ENCODE assay signal across 1 cellular context in genomic region chr2:38376683-38377500, GRCh38.
TF ChIP-seq lines count a peak whose summit lies in the region.

Gene ATL2, minus strand, starts transcription at chr2:38377273. Its CDS starts 13 bp downstream, at chr2:38377260.

TF ChIP-seq in K562, 482 proteins besides CTCF, POLR2A, EP300 and RAD21 (continued from another document):
- TF ChIP-seq NR2C1 (IDR thresholded peaks at IDR 0.05) (no peak; the same call in 1 of the 2 replicates), NR2C1 (tag; IDR thresholded peaks at IDR 0.05) (no peak), ZHX1 (conservative IDR thresholded peaks at IDR 0.05; ENCODE audit: low read length) (0 out of 2 replicates have a peak, but pooled peaks have one; percentile 62), ZNF445 (CRISPR knock-in tag; IDR thresholded peaks at IDR 0.05; ENCODE audit: low read depth) (no peak), SMAD3 (CRISPR knock-in tag; conservative IDR thresholded peaks at IDR 0.05) (no peak), ZBTB2 (IDR thresholded peaks at IDR 0.05) (no peak), ATF3 (IDR thresholded peaks at IDR 0.05) (no peak), ATF3 (CRISPR knock-in tag; conservative IDR thresholded peaks at IDR 0.05) (peak; percentile 47; the same call in 1 of the 2 replicates), ZFPM2 (CRISPR knock-in tag; IDR thresholded peaks at IDR 0.05) (no peak), SREBF2 (CRISPR knock-in tag; IDR thresholded peaks at IDR 0.05) (no peak), NFE2 (IDR thresholded peaks at IDR 0.05; ENCODE audit: low read depth) (0 out of 2 replicates have a peak, but pooled peaks have one; percentile 7), RERE (CRISPR knock-in tag; IDR thresholded peaks at IDR 0.05; ENCODE audit: borderline replicate concordance) (no peak), PHB2 (IDR thresholded peaks at IDR 0.05; ENCODE audit: low read depth) (no peak), MBD2 (IDR thresholded peaks at IDR 0.05; ENCODE audit: borderline replicate concordance, low read depth) (no peak; the same call in 1 of the 2 replicates), PHF21A (IDR thresholded peaks at IDR 0.05; ENCODE audit: borderline replicate concordance, low read depth) (peak; percentile 49; the same call in 1 of the 2 replicates), MYBL2 (IDR thresholded peaks at IDR 0.05; ENCODE audit: low read depth) (peak; percentile 99), MYBL2 (CRISPR knock-in tag; IDR thresholded peaks at IDR 0.05; ENCODE audit: borderline replicate concordance) (peak; percentile 35; the same call in 1 of the 2 replicates), SP2 (IDR thresholded peaks at IDR 0.05; ENCODE audit: extremely low read depth, low read depth, low read length, poor library complexity, severe bottlenecking) (no peak), RFX7 (CRISPR knock-in tag; IDR thresholded peaks at IDR 0.05) (no peak), PRPF4 (IDR thresholded peaks at IDR 0.05; ENCODE audit: insufficient read depth, low read depth, low read length, poor library complexity, severe bottlenecking) (no peak), NR2F6 (CRISPR knock-in tag; IDR thresholded peaks at IDR 0.05) (no peak), ZNF124 (CRISPR knock-in tag; IDR thresholded peaks at IDR 0.05) (no peak), ZNF609 (CRISPR knock-in tag; IDR thresholded peaks at IDR 0.05; ENCODE audit: borderline replicate concordance) (no peak), FOXP1 (CRISPR knock-in tag; IDR thresholded peaks at IDR 0.05) (no peak), SMAD2 (IDR thresholded peaks at IDR 0.05; ENCODE audit: low read depth, low read length) (no peak), TSC22D4 (tag; IDR thresholded peaks at IDR 0.05) (no peak), SMARCA4 (IDR thresholded peaks at IDR 0.05) (no peak; the same call in 1 of the 2 replicates), EP400 (IDR thresholded peaks at IDR 0.05) (peak; percentile 94), POLR2B (IDR thresholded peaks at IDR 0.05; ENCODE audit: low read depth, partially characterized antibody) (peak; percentile 60), NEUROD1 (IDR thresholded peaks at IDR 0.05; ENCODE audit: borderline replicate concordance, low read depth, low read length, partially characterized antibody) (peak; percentile 95), ZNF277 (CRISPR knock-in tag; IDR thresholded peaks at IDR 0.05; ENCODE audit: borderline replicate concordance) (no peak), PHTF2 (CRISPR knock-in tag; IDR thresholded peaks at IDR 0.05) (no peak)
- TF ChIP-seq, protein P1, sequence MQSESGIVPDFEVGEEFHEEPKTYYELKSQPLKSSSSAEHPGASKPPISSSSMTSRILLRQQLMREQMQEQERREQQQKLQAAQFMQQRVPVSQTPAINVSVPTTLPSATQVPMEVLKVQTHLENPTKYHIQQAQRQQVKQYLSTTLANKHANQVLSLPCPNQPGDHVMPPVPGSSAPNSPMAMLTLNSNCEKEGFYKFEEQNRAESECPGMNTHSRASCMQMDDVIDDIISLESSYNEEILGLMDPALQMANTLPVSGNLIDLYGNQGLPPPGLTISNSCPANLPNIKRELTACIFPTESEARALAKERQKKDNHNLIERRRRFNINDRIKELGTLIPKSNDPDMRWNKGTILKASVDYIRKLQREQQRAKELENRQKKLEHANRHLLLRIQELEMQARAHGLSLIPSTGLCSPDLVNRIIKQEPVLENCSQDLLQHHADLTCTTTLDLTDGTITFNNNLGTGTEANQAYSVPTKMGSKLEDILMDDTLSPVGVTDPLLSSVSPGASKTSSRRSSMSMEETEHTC (IDR thresholded peaks at IDR 0.05), result no peak
- TF ChIP-seq, protein P2, sequence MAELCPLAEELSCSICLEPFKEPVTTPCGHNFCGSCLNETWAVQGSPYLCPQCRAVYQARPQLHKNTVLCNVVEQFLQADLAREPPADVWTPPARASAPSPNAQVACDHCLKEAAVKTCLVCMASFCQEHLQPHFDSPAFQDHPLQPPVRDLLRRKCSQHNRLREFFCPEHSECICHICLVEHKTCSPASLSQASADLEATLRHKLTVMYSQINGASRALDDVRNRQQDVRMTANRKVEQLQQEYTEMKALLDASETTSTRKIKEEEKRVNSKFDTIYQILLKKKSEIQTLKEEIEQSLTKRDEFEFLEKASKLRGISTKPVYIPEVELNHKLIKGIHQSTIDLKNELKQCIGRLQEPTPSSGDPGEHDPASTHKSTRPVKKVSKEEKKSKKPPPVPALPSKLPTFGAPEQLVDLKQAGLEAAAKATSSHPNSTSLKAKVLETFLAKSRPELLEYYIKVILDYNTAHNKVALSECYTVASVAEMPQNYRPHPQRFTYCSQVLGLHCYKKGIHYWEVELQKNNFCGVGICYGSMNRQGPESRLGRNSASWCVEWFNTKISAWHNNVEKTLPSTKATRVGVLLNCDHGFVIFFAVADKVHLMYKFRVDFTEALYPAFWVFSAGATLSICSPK (IDR thresholded peaks at IDR 0.05; ENCODE audit: borderline replicate concordance), result no peak
- TF ChIP-seq, protein P3, sequence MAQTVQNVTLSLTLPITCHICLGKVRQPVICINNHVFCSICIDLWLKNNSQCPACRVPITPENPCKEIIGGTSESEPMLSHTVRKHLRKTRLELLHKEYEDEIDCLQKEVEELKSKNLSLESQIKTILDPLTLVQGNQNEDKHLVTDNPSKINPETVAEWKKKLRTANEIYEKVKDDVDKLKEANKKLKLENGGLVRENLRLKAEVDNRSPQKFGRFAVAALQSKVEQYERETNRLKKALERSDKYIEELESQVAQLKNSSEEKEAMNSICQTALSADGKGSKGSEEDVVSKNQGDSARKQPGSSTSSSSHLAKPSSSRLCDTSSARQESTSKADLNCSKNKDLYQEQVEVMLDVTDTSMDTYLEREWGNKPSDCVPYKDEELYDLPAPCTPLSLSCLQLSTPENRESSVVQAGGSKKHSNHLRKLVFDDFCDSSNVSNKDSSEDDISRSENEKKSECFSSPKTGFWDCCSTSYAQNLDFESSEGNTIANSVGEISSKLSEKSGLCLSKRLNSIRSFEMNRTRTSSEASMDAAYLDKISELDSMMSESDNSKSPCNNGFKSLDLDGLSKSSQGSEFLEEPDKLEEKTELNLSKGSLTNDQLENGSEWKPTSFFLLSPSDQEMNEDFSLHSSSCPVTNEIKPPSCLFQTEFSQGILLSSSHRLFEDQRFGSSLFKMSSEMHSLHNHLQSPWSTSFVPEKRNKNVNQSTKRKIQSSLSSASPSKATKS (CRISPR knock-in tag; IDR thresholded peaks at IDR 0.05), result no peak
